10 cellular contexts compared by ENCODE assay signal in the genomic region with DNA sequence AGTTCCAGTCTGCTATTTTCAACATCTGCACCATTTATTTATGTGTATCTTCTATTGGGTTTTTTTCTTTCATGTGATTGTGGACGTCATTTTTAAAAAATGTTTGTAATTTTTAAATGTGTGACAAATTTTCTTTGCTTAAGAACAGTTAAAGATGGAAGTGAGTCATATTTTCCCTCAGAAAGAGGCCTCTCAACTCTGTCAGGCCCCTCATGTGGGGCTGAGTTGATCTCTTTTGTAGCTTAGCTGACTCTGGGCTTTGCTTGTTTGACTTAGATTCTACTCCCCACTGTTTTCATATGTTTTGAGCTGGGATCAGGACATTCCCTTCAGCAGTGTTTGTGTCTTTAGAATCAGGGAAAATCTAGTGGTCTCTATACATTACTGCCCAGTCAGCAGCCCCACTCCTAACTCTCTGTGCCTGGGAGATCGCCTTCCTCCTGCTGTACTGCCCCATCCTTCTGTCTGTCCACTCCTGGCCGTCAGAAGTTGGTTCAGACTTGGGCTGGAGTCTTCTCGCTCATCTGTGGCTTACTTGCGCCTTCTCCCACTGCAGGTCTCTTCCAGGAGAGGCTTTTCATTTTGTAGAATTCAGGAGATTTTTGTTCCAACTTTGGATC.
DNase-seq lines count a peak whose midpoint lies in the region; ATAC-seq, FAIRE-seq and TF ChIP-seq lines count a peak whose summit lies in the region.
"Had no signal": no experiment of that assay in that cellular context is flagged by ENCODE, and none has a peak within 500 bp of the region (broad histone marks: within the 10 kb centered on the region; RNA-seq: fewer than 3 reads in every experiment).

No MANE protein-coding gene starts in this region.

- no peak overlapping the region for H3K4ac ChIP-seq in neuronal stem cell (ENCODE audit: low read length)

- no peaks in the 10 kb centered on the region for H3K27me3 Mint-ChIP-seq in CD8-positive, alpha-beta T cell (ENCODE audit: low read depth)
- no peaks in the 10 kb centered on the region for H3K27me3 Mint-ChIP-seq in natural killer cell (ENCODE audit: low read depth in 2 of 2)

- whole genome bisulfite sequencing in neuronal stem cell (ENCODE audit: extremely low coverage in 2 of 2, insufficient read length in 2 of 2, insufficient replicate concordance in 1 of 2), 2 donors = no CpG with 5 or more reads among the region's 5 CpGs

- H3K9me3 Mint-ChIP-seq in CD8-positive, alpha-beta T cell = peaks cover 2% of the 10 kb centered on the region
- no peaks in the 10 kb centered on the region for H3K9me3 Mint-ChIP-seq in natural killer cell

- no peak overlapping the region for H3K4me3 ChIP-seq in CD8-positive, alpha-beta T cell (ENCODE audit: low read depth, low read length)
- H3K4me3 ChIP-seq in brain microvascular endothelial cell (ENCODE audit: low read depth, low read length) = no peak overlapping the region
- H3K4me3 ChIP-seq in neuronal stem cell (ENCODE audit: low read length in 2 of 2) = no peak overlapping the region

- H3K36me3 Mint-ChIP-seq in CD8-positive, alpha-beta T cell = peaks cover 46% of the 10 kb centered on the region
- H3K36me3 Mint-ChIP-seq in natural killer cell = no peaks in the 10 kb centered on the region

- H3K4me2 ChIP-seq in neuronal stem cell (ENCODE audit: insufficient read depth, low read length, poor library complexity, severe bottlenecking) = no peak overlapping the region

- no peak overlapping the region for H4K91ac ChIP-seq in neuronal stem cell (ENCODE audit: low read depth, low read length, poor library complexity)

- no peak overlapping the region for H4K8ac ChIP-seq in neuronal stem cell (ENCODE audit: low read depth, low read length)

- H2BK120ac ChIP-seq in neuronal stem cell (ENCODE audit: low read depth, low read length) = no peak overlapping the region

- no peak for FAIRE-seq in HTR-8/SVneo (lab: Jason Lieb, UNC)

- H2BK15ac ChIP-seq in neuronal stem cell (ENCODE audit: low read length) = no peak overlapping the region

- in situ Hi-C loops in brain microvascular endothelial cell (cut with HindIII; ENCODE audit: low pct_ligation_motif_present, low sequenced_read_pairs) = no loop called here

- H3K27ac ChIP-seq in CD8-positive, alpha-beta T cell (ENCODE audit: low read depth, low read length) = no peak overlapping the region
- H3K27ac ChIP-seq in brain microvascular endothelial cell (peak overlapping the region; percentile 66), neuronal stem cell (replicated peaks; ENCODE audit: low read length) (no peak overlapping the region)
- H3K27ac ChIP-seq: VCaP had no signal

- no peak overlapping the region for H3K4me3 Mint-ChIP-seq in CD8-positive, alpha-beta T cell
- H3K4me3 Mint-ChIP-seq in natural killer cell = no peak overlapping the region

- H3K23ac ChIP-seq in neuronal stem cell (ENCODE audit: low read depth, low read length, poor library complexity) = no peak overlapping the region

- peaks cover 1% of the 10 kb centered on the region for H3K79me1 ChIP-seq in neuronal stem cell (ENCODE audit: low read depth, low read length)

- H2BK12ac ChIP-seq in neuronal stem cell (ENCODE audit: low read length) = no peak overlapping the region

- no peak overlapping the region for H3K18ac ChIP-seq in neuronal stem cell (ENCODE audit: low read length)

- peaks cover 23% of the 10 kb centered on the region for H3K4me1 Mint-ChIP-seq in CD8-positive, alpha-beta T cell (ENCODE audit: low read depth)
- H3K4me1 Mint-ChIP-seq in natural killer cell = peaks cover 21 to 24% of the 10 kb centered on the region in 2 donors

- TF ChIP-seq CTCF in CD8-positive, alpha-beta T cell (IDR thresholded peaks at IDR 0.05) = no peak
- TF ChIP-seq CTCF in brain microvascular endothelial cell (IDR thresholded peaks at IDR 0.05; ENCODE audit: low read depth, low read length, missing control alignments) (no peak), natural killer cell (IDR thresholded peaks at IDR 0.05) (no peak)

- no peak overlapping the region for H2BK5ac ChIP-seq in neuronal stem cell (ENCODE audit: low read length)

- POLR2A ChIA-PET in CD8-positive, alpha-beta T cell (lab: Charles Lee) = no interaction called here

- H2AK5ac ChIP-seq in neuronal stem cell (ENCODE audit: low read depth, low read length) = no peak overlapping the region

- intact Hi-C loops in CD8-positive, alpha-beta T cell (cut with DNase I, micrococcal nuclease) = no loop called here
- intact Hi-C loops in natural killer cell (cut with micrococcal nuclease) = no loop called here

- no peak overlapping the region for H2AFZ ChIP-seq in neuronal stem cell (ENCODE audit: low read length)

- DNase-seq in CD8-positive, alpha-beta T cell = no peak
- DNase-seq in HTR-8/SVneo (ENCODE audit: insufficient read length, low spot score) = peak; percentile 9
- DNase-seq in brain microvascular endothelial cell = peak; percentile 35
- no peak for DNase-seq in natural killer cell
- no peak for DNase-seq in SKM-1 (lab: John Stamatoyannopoulos, UW; ENCODE audit: unreplicated experiment)
- no peak for DNase-seq in neuronal stem cell (ENCODE audit: low spot score)
- DNase-seq in midbrain (lab: John Stamatoyannopoulos, UW) = no peak
- DNase-seq: GDM1 had no signal

- CTCF ChIA-PET in CD8-positive, alpha-beta T cell (lab: Charles Lee) = no interaction called here

- H3K36me3 ChIP-seq in CD8-positive, alpha-beta T cell (ENCODE audit: insufficient read depth, low read length) = peaks cover 49% of the 10 kb centered on the region
- H3K36me3 ChIP-seq in brain microvascular endothelial cell (replicated peaks) = peaks cover 16% of the 10 kb centered on the region
- peaks cover 31 to 98% of the 10 kb centered on the region in 2 donors for H3K36me3 ChIP-seq in neuronal stem cell (replicated peaks in 1 of 2; ENCODE audit: control insufficient read depth in 2 of 2, insufficient read depth in 2 of 2, low read length in 2 of 2)

- H3K27ac Mint-ChIP-seq in CD8-positive, alpha-beta T cell = peak overlapping the region; percentile 50
- peak overlapping the region; percentile 14 to 63 for H3K27ac Mint-ChIP-seq in natural killer cell

- ATAC-seq in CD8-positive, alpha-beta T cell = no peak
- peak in 1 of 3 donors; percentile 31 for ATAC-seq in natural killer cell
- ATAC-seq in HG02840 (IDR thresholded peaks at IDR 0.05; ENCODE audit: low FRiP score, unreplicated experiment) = no peak

- no peaks in the 10 kb centered on the region for H3K9me3 ChIP-seq in CD8-positive, alpha-beta T cell (ENCODE audit: low read length)
- peaks cover 0 to 33% of the 10 kb centered on the region in 2 donors for H3K9me3 ChIP-seq in neuronal stem cell (replicated peaks in 1 of 2; ENCODE audit: control insufficient read depth in 2 of 2, insufficient read depth in 1 of 2, low read depth in 1 of 2, low read length in 2 of 2)

- H3K9ac ChIP-seq in neuronal stem cell (ENCODE audit: low read depth, low read length, poor library complexity) = no peak overlapping the region

- H3K14ac ChIP-seq in neuronal stem cell (ENCODE audit: low read length) = no peak overlapping the region

- H3K4me1 ChIP-seq in CD8-positive, alpha-beta T cell (ENCODE audit: insufficient read depth, low read length) = no peaks in the 10 kb centered on the region
- H3K4me1 ChIP-seq in neuronal stem cell (ENCODE audit: control insufficient read depth in 2 of 2, insufficient read depth in 1 of 2, low read depth in 1 of 2, low read length in 2 of 2) = peaks cover 0 to under 1% of the 10 kb centered on the region in 2 donors

- H3K27me3 ChIP-seq in CD8-positive, alpha-beta T cell (ENCODE audit: insufficient read depth, low read length) = no peaks in the 10 kb centered on the region
- H3K27me3 ChIP-seq in brain microvascular endothelial cell (replicated peaks) (no peaks in the 10 kb centered on the region), neuronal stem cell (ENCODE audit: control insufficient read depth in 3 of 3, insufficient read depth in 3 of 3, low read depth in 1 of 3, low read length in 3 of 3) (no peaks in the 10 kb centered on the region)

Comparison
In these comparisons a context has a peak if more than half of its experiments do, and no peak if none do; other contexts are left out.
1. DNase-seq: peak in HTR-8/SVneo (single experiment) and brain microvascular endothelial cell (single experiment); none in CD8-positive, alpha-beta T cell (0 of 7), natural killer cell (single experiment), SKM-1 (single experiment), neuronal stem cell (single experiment) and midbrain (single experiment).